ENCODE assay signal across 31 cellular contexts in the genomic region with DNA sequence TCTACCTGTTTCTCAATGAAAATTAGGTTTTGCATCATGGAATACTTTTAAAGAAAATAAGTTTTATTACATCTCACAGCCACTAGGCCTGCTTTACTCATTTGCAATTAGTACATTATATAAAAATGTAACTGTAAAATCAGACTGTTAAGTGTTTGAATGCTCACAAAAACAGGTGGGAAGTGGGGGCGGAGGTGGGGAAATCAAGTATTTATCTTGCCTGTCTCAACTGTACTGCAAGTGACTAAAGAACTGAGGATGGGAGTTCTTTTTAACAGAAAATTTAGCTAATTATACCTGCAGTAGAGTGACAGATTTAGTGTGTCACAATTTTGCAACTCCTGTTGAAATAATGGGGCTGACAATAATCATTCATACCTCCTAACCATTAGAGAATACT.
DNase-seq lines count a peak whose midpoint lies in the region; ATAC-seq lines count a peak whose summit lies in the region.
"Had no signal": no experiment of that assay in that cellular context is flagged by ENCODE, and none has a peak within 500 bp of the region (broad histone marks: within the 10 kb centered on the region; RNA-seq: fewer than 3 reads in every experiment).

No MANE protein-coding gene starts in this region.

- intact Hi-C loops in head of caudate nucleus (cut with DNase I) = no loop called here

- DNase-seq in caudate nucleus (lab: John Stamatoyannopoulos, UW) = peak in 33 of 61 donors; percentile 3 to 87 (median 25)
- DNase-seq in head of caudate nucleus = peak in 38 of 42 donors; percentile 8 to 85 (median 60)
- DNase-seq in putamen (ENCODE audit: low spot score) = peak; percentile 75
- no peak for DNase-seq in AG08396 (ENCODE audit: low spot score)
- DNase-seq in HuH-7.5 (ENCODE audit: low spot score) = no peak
- DNase-seq: 8988T; ACHN; AML-193; BE2C; C1 segment of cervical spinal cord; Caco-2; Calu3; CD4-positive, alpha-beta memory T cell; CD4-positive, alpha-beta T cell; CD4-positive, CD25-positive, alpha-beta regulatory T cell; CD8-positive, alpha-beta memory T cell; CD8-positive, alpha-beta T cell; COR-L47; DMS 273 treated with DMSO at 0.1 percent for 48 hours; DMS153; DMS53; DMS79; DMS79 treated with DMSO at 0.1 percent for 48 hours; DND-41; EL had no signal

- no peak for ATAC-seq in GM21576 (IDR thresholded peaks at IDR 0.05; ENCODE audit: unreplicated experiment)
- ATAC-seq: A549; CD8-positive, alpha-beta T cell had no signal

- no peak overlapping the region for H3K27ac ChIP-seq in caudate nucleus (ENCODE audit: low read depth, low read length)
- H3K27ac ChIP-seq: 22Rv1; A549; BLaER1; BLaER1 treated with 17β-estradiol and CSF1 and Interleukin-3, amounts not matched to agents 10 nM and 100 nM; C4-2B had no signal

Comparison
In these comparisons a context has a peak if more than half of its experiments do, and no peak if none do; other contexts are left out.
1. DNase-seq: peak in caudate nucleus (33 of 61), head of caudate nucleus (38 of 42) and putamen (single experiment); none in AG08396 (single experiment) and HuH-7.5 (single experiment).